1 cellular context compared by ENCODE assay signal in the genomic region with DNA sequence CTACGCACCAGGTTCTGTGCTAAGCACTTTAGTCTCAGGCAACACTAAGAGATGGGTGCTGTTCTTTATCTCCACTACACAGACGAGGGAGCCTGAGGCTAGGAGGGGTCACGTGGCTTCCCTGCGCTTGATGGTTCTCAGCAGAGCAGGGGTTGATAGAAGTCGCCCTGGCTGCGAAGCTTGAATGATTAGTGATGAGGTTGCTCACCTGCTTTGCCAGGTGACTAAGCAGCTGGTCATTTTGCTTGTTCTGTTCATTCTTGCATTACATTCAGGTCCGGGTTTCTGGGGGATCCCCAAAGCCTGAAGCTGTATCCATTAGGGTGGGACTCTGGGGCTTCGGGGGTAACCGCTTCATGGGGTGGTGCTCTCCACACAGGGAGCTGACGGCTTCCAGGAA.
TF ChIP-seq lines count a peak whose summit lies in the region.

No MANE protein-coding gene starts in this region.

TF ChIP-seq in K562, 482 proteins besides CTCF, POLR2A, EP300 and RAD21 (continued from another document and continues in another):
- TF ChIP-seq, protein P1, sequence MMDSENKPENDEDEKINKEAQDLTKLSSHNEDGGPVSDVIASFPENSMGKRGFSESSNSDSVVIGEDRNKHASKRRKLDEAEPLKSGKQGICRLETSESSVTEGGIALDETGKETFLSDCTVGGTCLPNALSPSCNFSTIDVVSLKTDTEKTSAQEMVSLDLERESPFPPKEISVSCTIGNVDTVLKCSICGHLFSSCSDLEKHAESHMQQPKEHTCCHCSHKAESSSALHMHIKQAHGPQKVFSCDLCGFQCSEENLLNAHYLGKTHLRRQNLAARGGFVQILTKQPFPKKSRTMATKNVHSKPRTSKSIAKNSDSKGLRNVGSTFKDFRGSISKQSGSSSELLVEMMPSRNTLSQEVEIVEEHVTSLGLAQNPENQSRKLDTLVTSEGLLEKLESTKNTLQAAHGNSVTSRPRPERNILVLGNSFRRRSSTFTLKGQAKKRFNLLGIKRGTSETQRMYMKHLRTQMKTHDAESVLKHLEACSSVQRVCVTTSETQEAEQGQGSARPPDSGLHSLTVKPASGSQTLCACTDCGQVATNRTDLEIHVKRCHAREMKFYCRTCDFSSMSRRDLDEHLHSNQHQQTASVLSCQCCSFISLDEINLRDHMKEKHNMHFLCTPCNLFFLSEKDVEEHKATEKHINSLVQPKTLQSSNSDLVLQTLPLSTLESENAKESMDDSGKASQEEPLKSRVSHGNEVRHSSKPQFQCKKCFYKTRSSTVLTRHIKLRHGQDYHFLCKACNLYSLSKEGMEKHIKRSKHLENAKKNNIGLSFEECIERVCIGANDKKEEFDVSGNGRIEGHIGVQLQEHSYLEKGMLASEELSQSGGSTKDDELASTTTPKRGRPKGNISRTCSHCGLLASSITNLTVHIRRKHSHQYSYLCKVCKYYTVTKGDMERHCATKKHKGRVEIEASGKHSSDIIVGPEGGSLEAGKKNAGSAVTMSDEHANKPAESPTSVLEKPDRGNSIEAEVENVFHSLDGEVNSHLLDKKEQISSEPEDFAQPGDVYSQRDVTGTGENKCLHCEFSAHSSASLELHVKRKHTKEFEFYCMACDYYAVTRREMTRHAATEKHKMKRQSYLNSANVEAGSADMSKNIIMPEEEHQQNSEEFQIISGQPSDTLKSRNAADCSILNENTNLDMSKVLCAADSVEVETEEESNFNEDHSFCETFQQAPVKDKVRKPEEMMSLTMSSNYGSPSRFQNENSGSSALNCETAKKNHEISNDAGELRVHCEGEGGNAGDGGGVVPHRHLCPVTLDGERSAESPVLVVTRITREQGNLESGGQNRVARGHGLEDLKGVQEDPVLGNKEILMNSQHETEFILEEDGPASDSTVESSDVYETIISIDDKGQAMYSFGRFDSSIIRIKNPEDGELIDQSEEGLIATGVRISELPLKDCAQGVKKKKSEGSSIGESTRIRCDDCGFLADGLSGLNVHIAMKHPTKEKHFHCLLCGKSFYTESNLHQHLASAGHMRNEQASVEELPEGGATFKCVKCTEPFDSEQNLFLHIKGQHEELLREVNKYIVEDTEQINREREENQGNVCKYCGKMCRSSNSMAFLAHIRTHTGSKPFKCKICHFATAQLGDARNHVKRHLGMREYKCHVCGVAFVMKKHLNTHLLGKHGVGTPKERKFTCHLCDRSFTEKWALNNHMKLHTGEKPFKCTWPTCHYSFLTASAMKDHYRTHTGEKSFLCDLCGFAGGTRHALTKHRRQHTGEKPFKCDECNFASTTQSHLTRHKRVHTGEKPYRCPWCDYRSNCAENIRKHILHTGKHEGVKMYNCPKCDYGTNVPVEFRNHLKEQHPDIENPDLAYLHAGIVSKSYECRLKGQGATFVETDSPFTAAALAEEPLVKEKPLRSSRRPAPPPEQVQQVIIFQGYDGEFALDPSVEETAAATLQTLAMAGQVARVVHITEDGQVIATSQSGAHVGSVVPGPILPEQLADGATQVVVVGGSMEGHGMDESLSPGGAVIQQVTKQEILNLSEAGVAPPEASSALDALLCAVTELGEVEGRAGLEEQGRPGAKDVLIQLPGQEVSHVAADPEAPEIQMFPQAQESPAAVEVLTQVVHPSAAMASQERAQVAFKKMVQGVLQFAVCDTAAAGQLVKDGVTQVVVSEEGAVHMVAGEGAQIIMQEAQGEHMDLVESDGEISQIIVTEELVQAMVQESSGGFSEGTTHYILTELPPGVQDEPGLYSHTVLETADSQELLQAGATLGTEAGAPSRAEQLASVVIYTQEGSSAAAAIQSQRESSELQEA (IDR thresholded peaks at IDR 0.05; ENCODE audit: low read depth), result no peak
- no peak for TF ChIP-seq STAT5B (CRISPR knock-in tag; IDR thresholded peaks at IDR 0.05)
- TF ChIP-seq TCF7 (IDR thresholded peaks at IDR 0.05; ENCODE audit: borderline replicate concordance), result no peak
- no peak for TF ChIP-seq EP400 (IDR thresholded peaks at IDR 0.05)
- TF ChIP-seq, protein P2, sequence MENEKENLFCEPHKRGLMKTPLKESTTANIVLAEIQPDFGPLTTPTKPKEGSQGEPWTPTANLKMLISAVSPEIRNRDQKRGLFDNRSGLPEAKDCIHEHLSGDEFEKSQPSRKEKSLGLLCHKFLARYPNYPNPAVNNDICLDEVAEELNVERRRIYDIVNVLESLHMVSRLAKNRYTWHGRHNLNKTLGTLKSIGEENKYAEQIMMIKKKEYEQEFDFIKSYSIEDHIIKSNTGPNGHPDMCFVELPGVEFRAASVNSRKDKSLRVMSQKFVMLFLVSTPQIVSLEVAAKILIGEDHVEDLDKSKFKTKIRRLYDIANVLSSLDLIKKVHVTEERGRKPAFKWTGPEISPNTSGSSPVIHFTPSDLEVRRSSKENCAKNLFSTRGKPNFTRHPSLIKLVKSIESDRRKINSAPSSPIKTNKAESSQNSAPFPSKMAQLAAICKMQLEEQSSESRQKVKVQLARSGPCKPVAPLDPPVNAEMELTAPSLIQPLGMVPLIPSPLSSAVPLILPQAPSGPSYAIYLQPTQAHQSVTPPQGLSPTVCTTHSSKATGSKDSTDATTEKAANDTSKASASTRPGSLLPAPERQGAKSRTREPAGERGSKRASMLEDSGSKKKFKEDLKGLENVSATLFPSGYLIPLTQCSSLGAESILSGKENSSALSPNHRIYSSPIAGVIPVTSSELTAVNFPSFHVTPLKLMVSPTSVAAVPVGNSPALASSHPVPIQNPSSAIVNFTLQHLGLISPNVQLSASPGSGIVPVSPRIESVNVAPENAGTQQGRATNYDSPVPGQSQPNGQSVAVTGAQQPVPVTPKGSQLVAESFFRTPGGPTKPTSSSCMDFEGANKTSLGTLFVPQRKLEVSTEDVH (IDR thresholded peaks at IDR 0.05; ENCODE audit: low read depth, partially characterized antibody), result no peak
- TF ChIP-seq KLF13 (tag; IDR thresholded peaks at IDR 0.05; ENCODE audit: borderline replicate concordance, low read depth), result no peak
- TF ChIP-seq, protein P3, sequence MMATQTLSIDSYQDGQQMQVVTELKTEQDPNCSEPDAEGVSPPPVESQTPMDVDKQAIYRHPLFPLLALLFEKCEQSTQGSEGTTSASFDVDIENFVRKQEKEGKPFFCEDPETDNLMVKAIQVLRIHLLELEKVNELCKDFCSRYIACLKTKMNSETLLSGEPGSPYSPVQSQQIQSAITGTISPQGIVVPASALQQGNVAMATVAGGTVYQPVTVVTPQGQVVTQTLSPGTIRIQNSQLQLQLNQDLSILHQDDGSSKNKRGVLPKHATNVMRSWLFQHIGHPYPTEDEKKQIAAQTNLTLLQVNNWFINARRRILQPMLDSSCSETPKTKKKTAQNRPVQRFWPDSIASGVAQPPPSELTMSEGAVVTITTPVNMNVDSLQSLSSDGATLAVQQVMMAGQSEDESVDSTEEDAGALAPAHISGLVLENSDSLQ (IDR thresholded peaks at IDR 0.05), result no peak
- TF ChIP-seq CBFA2T3 (IDR thresholded peaks at IDR 0.05), result peak; percentile 35
- no peak for TF ChIP-seq TGIF2 (CRISPR knock-in tag; IDR thresholded peaks at IDR 0.05)
- TF ChIP-seq E2F3 (CRISPR knock-in tag; IDR thresholded peaks at IDR 0.05), result no peak
- TF ChIP-seq, protein P4, sequence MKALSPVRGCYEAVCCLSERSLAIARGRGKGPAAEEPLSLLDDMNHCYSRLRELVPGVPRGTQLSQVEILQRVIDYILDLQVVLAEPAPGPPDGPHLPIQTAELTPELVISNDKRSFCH (CRISPR knock-in tag; IDR thresholded peaks at IDR 0.05), result no peak
- TF ChIP-seq, protein P4 (tag; IDR thresholded peaks at IDR 0.05), result no peak
- no peak for TF ChIP-seq NR2F6 (CRISPR knock-in tag; IDR thresholded peaks at IDR 0.05)
- TF ChIP-seq, protein P5, sequence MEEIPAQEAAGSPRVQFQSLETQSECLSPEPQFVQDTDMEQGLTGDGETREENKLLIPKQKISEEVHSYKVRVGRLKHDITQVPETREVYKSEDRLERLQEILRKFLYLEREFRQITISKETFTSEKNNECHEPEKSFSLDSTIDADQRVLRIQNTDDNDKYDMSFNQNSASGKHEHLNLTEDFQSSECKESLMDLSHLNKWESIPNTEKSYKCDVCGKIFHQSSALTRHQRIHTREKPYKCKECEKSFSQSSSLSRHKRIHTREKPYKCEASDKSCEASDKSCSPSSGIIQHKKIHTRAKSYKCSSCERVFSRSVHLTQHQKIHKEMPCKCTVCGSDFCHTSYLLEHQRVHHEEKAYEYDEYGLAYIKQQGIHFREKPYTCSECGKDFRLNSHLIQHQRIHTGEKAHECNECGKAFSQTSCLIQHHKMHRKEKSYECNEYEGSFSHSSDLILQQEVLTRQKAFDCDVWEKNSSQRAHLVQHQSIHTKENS (CRISPR knock-in tag; IDR thresholded peaks at IDR 0.05), result no peak
- TF ChIP-seq KDM1A (IDR thresholded peaks at IDR 0.05), result no peak
- TF ChIP-seq NCOR1 (IDR thresholded peaks at IDR 0.05), result no peak
- TF ChIP-seq CHD2 (IDR thresholded peaks at IDR 0.05; ENCODE audit: low read depth, low read length), result no peak
- no peak for TF ChIP-seq CHD4 (IDR thresholded peaks at IDR 0.05; ENCODE audit: insufficient read depth, insufficient replicate concordance, low read depth, low read length, poor library complexity, severe bottlenecking)
- TF ChIP-seq DDX20 (tag; IDR thresholded peaks at IDR 0.05; ENCODE audit: low read depth), result no peak
- peak; percentile 20; the same call in 1 of the 2 replicates for TF ChIP-seq TCF3 (CRISPR knock-in tag; IDR thresholded peaks at IDR 0.05)
- TF ChIP-seq TRIM24 (IDR thresholded peaks at IDR 0.05), result no peak
- TF ChIP-seq, protein P6, sequence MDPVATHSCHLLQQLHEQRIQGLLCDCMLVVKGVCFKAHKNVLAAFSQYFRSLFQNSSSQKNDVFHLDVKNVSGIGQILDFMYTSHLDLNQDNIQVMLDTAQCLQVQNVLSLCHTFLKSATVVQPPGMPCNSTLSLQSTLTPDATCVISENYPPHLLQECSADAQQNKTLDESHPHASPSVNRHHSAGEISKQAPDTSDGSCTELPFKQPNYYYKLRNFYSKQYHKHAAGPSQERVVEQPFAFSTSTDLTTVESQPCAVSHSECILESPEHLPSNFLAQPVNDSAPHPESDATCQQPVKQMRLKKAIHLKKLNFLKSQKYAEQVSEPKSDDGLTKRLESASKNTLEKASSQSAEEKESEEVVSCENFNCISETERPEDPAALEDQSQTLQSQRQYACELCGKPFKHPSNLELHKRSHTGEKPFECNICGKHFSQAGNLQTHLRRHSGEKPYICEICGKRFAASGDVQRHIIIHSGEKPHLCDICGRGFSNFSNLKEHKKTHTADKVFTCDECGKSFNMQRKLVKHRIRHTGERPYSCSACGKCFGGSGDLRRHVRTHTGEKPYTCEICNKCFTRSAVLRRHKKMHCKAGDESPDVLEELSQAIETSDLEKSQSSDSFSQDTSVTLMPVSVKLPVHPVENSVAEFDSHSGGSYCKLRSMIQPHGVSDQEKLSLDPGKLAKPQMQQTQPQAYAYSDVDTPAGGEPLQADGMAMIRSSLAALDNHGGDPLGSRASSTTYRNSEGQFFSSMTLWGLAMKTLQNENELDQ (CRISPR knock-in tag; IDR thresholded peaks at IDR 0.05; ENCODE audit: borderline replicate concordance), result no peak
- TF ChIP-seq, protein P7, sequence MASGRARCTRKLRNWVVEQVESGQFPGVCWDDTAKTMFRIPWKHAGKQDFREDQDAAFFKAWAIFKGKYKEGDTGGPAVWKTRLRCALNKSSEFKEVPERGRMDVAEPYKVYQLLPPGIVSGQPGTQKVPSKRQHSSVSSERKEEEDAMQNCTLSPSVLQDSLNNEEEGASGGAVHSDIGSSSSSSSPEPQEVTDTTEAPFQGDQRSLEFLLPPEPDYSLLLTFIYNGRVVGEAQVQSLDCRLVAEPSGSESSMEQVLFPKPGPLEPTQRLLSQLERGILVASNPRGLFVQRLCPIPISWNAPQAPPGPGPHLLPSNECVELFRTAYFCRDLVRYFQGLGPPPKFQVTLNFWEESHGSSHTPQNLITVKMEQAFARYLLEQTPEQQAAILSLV (tag; IDR thresholded peaks at IDR 0.05), result no peak
- no peak for TF ChIP-seq ZNF586 (CRISPR knock-in tag; conservative IDR thresholded peaks at IDR 0.05)
- TF ChIP-seq, protein P8, sequence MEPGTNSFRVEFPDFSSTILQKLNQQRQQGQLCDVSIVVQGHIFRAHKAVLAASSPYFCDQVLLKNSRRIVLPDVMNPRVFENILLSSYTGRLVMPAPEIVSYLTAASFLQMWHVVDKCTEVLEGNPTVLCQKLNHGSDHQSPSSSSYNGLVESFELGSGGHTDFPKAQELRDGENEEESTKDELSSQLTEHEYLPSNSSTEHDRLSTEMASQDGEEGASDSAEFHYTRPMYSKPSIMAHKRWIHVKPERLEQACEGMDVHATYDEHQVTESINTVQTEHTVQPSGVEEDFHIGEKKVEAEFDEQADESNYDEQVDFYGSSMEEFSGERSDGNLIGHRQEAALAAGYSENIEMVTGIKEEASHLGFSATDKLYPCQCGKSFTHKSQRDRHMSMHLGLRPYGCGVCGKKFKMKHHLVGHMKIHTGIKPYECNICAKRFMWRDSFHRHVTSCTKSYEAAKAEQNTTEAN (CRISPR knock-in tag; IDR thresholded peaks at IDR 0.05), result no peak
- TF ChIP-seq, protein P9, sequence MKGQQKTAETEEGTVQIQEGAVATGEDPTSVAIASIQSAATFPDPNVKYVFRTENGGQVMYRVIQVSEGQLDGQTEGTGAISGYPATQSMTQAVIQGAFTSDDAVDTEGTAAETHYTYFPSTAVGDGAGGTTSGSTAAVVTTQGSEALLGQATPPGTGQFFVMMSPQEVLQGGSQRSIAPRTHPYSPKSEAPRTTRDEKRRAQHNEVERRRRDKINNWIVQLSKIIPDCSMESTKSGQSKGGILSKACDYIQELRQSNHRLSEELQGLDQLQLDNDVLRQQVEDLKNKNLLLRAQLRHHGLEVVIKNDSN (CRISPR knock-in tag; IDR thresholded peaks at IDR 0.05), result peak; percentile 79
- TF ChIP-seq ZKSCAN1 (IDR thresholded peaks at IDR 0.05; ENCODE audit: low read depth, low read length), result no peak
- TF ChIP-seq, protein P10, sequence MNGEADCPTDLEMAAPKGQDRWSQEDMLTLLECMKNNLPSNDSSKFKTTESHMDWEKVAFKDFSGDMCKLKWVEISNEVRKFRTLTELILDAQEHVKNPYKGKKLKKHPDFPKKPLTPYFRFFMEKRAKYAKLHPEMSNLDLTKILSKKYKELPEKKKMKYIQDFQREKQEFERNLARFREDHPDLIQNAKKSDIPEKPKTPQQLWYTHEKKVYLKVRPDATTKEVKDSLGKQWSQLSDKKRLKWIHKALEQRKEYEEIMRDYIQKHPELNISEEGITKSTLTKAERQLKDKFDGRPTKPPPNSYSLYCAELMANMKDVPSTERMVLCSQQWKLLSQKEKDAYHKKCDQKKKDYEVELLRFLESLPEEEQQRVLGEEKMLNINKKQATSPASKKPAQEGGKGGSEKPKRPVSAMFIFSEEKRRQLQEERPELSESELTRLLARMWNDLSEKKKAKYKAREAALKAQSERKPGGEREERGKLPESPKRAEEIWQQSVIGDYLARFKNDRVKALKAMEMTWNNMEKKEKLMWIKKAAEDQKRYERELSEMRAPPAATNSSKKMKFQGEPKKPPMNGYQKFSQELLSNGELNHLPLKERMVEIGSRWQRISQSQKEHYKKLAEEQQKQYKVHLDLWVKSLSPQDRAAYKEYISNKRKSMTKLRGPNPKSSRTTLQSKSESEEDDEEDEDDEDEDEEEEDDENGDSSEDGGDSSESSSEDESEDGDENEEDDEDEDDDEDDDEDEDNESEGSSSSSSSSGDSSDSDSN (IDR thresholded peaks at IDR 0.05; ENCODE audit: borderline replicate concordance in 1 of 2, low read depth in 2 of 2, low read length in 2 of 2), result no peak
- TF ChIP-seq ZNF696 (CRISPR knock-in tag; conservative IDR thresholded peaks at IDR 0.05), result no peak
- TF ChIP-seq OTX1 (CRISPR knock-in tag; IDR thresholded peaks at IDR 0.05), result no peak
- no peak for TF ChIP-seq NFE2 (IDR thresholded peaks at IDR 0.05; ENCODE audit: low read depth)
- peak; percentile 49 for TF ChIP-seq CBFA2T2 (conservative IDR thresholded peaks at IDR 0.05)
- TF ChIP-seq, protein P11, sequence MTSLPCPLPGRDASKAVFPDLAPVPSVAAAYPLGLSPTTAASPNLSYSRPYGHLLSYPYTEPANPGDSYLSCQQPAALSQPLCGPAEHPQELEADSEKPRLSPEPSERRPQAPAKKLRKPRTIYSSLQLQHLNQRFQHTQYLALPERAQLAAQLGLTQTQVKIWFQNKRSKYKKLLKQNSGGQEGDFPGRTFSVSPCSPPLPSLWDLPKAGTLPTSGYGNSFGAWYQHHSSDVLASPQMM (CRISPR knock-in tag; IDR thresholded peaks at IDR 0.05), result no peak
